2 cellular contexts compared by ENCODE assay signal in the genomic region with DNA sequence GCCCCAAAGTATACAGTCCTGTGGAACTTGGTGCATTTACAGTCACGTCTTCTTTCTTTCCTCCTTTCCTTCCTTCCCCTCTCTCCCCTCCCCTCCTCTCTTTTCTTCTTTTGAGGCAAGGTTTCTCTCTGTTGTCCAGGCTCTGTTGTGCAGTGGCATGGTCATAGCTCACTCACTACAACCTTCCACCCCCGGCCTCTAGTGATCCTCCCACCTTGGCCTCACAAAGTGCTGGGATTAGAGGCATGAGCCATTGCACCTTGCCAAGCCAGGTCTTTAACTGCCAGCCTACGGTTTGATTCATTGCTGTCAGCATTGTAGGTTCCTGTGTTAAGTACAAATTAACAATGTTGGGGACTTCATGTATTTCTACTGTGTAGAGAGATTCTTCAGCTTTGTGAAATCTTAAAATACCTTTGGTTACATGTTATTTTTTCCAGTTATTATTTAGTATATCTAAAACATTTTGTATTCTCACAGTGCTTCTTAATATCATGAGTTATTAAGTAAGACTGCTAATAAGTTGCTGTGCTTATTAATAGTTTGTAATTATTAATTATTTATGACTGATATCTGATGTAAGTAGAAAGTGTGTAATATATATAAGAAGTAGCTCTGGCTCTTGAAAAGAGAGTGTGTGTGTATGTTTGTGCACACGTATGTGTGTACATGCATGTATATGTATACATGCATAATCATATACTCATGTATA.
TF ChIP-seq lines count a peak whose summit lies in the region.

No MANE protein-coding gene starts in this region.

TF ChIP-seq in IMR-90, 13 proteins besides CTCF, POLR2A, EP300 and RAD21:
- TF ChIP-seq, protein P1, sequence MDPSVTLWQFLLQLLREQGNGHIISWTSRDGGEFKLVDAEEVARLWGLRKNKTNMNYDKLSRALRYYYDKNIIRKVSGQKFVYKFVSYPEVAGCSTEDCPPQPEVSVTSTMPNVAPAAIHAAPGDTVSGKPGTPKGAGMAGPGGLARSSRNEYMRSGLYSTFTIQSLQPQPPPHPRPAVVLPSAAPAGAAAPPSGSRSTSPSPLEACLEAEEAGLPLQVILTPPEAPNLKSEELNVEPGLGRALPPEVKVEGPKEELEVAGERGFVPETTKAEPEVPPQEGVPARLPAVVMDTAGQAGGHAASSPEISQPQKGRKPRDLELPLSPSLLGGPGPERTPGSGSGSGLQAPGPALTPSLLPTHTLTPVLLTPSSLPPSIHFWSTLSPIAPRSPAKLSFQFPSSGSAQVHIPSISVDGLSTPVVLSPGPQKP (IDR thresholded peaks at IDR 0.05; ENCODE audit: borderline replicate concordance, low read depth, low read length), result no peak
- TF ChIP-seq NFE2L2 (IDR thresholded peaks at IDR 0.05; ENCODE audit: low read depth, low read length), result no peak
- TF ChIP-seq FOS (IDR thresholded peaks at IDR 0.05; ENCODE audit: low read depth, low read length), result no peak
- no peak for TF ChIP-seq BHLHE40 (IDR thresholded peaks at IDR 0.05; ENCODE audit: low read depth, low read length)
- TF ChIP-seq, protein P2, sequence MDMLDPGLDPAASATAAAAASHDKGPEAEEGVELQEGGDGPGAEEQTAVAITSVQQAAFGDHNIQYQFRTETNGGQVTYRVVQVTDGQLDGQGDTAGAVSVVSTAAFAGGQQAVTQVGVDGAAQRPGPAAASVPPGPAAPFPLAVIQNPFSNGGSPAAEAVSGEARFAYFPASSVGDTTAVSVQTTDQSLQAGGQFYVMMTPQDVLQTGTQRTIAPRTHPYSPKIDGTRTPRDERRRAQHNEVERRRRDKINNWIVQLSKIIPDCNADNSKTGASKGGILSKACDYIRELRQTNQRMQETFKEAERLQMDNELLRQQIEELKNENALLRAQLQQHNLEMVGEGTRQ (IDR thresholded peaks at IDR 0.05; ENCODE audit: low read depth, low read length), result no peak
- TF ChIP-seq RCOR1 (IDR thresholded peaks at IDR 0.05; ENCODE audit: insufficient replicate concordance, low read length), result no peak
- TF ChIP-seq CHD1 (IDR thresholded peaks at IDR 0.05; ENCODE audit: low read depth, low read length), result no peak
- no peak for TF ChIP-seq MAFK (IDR thresholded peaks at IDR 0.05; ENCODE audit: low read depth, low read length)
- no peak for TF ChIP-seq RFX5 (IDR thresholded peaks at IDR 0.05; ENCODE audit: low read depth, low read length)
- TF ChIP-seq CEBPB (IDR thresholded peaks at IDR 0.05; ENCODE audit: low read depth, low read length), result no peak

TF ChIP-seq in GM12878, 131 proteins besides CTCF, POLR2A, EP300 and RAD21:
- TF ChIP-seq MEF2B (IDR thresholded peaks at IDR 0.05; ENCODE audit: partially characterized antibody, poor library complexity, severe bottlenecking) (no peak), SMAD5 (IDR thresholded peaks at IDR 0.05; ENCODE audit: low read depth) (no peak), FOS (IDR thresholded peaks at IDR 0.05; ENCODE audit: borderline replicate concordance, extremely low read depth, insufficient read length) (no peak), NR2C1 (IDR thresholded peaks at IDR 0.05) (no peak), KAT2A (conservative IDR thresholded peaks at IDR 0.05; ENCODE audit: control insufficient read depth, low read depth, low read length) (no peak), RB1 (IDR thresholded peaks at IDR 0.05; ENCODE audit: borderline replicate concordance) (no peak), SMARCA5 (IDR thresholded peaks at IDR 0.05) (no peak), FOXK2 (IDR thresholded peaks at IDR 0.05) (no peak), SRF (IDR thresholded peaks at IDR 0.05; ENCODE audit: low read depth in 2 of 2, low read length in 2 of 2) (no peak)
- TF ChIP-seq, protein P3, sequence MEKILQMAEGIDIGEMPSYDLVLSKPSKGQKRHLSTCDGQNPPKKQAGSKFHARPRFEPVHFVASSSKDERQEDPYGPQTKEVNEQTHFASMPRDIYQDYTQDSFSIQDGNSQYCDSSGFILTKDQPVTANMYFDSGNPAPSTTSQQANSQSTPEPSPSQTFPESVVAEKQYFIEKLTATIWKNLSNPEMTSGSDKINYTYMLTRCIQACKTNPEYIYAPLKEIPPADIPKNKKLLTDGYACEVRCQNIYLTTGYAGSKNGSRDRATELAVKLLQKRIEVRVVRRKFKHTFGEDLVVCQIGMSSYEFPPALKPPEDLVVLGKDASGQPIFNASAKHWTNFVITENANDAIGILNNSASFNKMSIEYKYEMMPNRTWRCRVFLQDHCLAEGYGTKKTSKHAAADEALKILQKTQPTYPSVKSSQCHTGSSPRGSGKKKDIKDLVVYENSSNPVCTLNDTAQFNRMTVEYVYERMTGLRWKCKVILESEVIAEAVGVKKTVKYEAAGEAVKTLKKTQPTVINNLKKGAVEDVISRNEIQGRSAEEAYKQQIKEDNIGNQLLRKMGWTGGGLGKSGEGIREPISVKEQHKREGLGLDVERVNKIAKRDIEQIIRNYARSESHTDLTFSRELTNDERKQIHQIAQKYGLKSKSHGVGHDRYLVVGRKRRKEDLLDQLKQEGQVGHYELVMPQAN (conservative IDR thresholded peaks at IDR 0.05), result no peak
- TF ChIP-seq, protein P4, sequence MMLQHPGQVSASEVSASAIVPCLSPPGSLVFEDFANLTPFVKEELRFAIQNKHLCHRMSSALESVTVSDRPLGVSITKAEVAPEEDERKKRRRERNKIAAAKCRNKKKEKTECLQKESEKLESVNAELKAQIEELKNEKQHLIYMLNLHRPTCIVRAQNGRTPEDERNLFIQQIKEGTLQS (IDR thresholded peaks at IDR 0.05; ENCODE audit: borderline replicate concordance, extremely low read depth, low read depth, low read length), result no peak
- TF ChIP-seq, protein P5, sequence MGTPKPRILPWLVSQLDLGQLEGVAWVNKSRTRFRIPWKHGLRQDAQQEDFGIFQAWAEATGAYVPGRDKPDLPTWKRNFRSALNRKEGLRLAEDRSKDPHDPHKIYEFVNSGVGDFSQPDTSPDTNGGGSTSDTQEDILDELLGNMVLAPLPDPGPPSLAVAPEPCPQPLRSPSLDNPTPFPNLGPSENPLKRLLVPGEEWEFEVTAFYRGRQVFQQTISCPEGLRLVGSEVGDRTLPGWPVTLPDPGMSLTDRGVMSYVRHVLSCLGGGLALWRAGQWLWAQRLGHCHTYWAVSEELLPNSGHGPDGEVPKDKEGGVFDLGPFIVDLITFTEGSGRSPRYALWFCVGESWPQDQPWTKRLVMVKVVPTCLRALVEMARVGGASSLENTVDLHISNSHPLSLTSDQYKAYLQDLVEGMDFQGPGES (IDR thresholded peaks at IDR 0.05), result no peak
- TF ChIP-seq, protein P6, sequence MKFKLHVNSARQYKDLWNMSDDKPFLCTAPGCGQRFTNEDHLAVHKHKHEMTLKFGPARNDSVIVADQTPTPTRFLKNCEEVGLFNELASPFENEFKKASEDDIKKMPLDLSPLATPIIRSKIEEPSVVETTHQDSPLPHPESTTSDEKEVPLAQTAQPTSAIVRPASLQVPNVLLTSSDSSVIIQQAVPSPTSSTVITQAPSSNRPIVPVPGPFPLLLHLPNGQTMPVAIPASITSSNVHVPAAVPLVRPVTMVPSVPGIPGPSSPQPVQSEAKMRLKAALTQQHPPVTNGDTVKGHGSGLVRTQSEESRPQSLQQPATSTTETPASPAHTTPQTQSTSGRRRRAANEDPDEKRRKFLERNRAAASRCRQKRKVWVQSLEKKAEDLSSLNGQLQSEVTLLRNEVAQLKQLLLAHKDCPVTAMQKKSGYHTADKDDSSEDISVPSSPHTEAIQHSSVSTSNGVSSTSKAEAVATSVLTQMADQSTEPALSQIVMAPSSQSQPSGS (IDR thresholded peaks at IDR 0.05; ENCODE audit: low read length), result no peak
- TF ChIP-seq, protein P7, sequence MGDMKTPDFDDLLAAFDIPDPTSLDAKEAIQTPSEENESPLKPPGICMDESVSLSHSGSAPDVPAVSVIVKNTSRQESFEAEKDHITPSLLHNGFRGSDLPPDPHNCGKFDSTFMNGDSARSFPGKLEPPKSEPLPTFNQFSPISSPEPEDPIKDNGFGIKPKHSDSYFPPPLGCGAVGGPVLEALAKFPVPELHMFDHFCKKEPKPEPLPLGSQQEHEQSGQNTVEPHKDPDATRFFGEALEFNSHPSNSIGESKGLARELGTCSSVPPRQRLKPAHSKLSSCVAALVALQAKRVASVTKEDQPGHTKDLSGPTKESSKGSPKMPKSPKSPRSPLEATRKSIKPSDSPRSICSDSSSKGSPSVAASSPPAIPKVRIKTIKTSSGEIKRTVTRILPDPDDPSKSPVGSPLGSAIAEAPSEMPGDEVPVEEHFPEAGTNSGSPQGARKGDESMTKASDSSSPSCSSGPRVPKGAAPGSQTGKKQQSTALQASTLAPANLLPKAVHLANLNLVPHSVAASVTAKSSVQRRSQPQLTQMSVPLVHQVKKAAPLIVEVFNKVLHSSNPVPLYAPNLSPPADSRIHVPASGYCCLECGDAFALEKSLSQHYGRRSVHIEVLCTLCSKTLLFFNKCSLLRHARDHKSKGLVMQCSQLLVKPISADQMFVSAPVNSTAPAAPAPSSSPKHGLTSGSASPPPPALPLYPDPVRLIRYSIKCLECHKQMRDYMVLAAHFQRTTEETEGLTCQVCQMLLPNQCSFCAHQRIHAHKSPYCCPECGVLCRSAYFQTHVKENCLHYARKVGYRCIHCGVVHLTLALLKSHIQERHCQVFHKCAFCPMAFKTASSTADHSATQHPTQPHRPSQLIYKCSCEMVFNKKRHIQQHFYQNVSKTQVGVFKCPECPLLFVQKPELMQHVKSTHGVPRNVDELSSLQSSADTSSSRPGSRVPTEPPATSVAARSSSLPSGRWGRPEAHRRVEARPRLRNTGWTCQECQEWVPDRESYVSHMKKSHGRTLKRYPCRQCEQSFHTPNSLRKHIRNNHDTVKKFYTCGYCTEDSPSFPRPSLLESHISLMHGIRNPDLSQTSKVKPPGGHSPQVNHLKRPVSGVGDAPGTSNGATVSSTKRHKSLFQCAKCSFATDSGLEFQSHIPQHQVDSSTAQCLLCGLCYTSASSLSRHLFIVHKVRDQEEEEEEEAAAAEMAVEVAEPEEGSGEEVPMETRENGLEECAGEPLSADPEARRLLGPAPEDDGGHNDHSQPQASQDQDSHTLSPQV (IDR thresholded peaks at IDR 0.05), result no peak
- TF ChIP-seq, protein P8, sequence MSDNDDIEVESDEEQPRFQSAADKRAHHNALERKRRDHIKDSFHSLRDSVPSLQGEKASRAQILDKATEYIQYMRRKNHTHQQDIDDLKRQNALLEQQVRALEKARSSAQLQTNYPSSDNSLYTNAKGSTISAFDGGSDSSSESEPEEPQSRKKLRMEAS (IDR thresholded peaks at IDR 0.05; ENCODE audit: low read depth, low read length), result no peak
